ENCODE assay signal across 1 cellular context in the genomic region with DNA sequence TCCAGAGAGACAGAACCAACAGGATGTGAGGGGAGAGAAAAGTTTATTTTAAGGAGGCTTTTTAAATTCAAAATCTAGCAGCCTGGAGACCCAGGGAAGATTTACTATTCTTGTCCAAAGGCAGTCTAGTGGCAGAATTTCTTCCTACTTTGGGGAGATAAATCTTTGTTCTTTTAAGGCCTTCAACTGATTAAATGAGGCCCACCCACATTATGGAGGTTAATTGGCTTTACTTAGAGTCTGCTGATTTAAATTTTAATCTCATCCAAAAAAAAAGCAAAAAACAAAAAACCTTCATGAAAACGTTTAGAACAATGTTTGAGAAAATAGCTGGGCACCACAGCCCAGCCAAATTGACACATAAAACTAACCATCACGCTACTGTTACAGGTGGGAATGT.
TF ChIP-seq lines count a peak whose summit lies in the region.

No MANE protein-coding gene starts in this region.

TF ChIP-seq in K562, 482 proteins besides CTCF, POLR2A, EP300 and RAD21:
- TF ChIP-seq, protein P1, sequence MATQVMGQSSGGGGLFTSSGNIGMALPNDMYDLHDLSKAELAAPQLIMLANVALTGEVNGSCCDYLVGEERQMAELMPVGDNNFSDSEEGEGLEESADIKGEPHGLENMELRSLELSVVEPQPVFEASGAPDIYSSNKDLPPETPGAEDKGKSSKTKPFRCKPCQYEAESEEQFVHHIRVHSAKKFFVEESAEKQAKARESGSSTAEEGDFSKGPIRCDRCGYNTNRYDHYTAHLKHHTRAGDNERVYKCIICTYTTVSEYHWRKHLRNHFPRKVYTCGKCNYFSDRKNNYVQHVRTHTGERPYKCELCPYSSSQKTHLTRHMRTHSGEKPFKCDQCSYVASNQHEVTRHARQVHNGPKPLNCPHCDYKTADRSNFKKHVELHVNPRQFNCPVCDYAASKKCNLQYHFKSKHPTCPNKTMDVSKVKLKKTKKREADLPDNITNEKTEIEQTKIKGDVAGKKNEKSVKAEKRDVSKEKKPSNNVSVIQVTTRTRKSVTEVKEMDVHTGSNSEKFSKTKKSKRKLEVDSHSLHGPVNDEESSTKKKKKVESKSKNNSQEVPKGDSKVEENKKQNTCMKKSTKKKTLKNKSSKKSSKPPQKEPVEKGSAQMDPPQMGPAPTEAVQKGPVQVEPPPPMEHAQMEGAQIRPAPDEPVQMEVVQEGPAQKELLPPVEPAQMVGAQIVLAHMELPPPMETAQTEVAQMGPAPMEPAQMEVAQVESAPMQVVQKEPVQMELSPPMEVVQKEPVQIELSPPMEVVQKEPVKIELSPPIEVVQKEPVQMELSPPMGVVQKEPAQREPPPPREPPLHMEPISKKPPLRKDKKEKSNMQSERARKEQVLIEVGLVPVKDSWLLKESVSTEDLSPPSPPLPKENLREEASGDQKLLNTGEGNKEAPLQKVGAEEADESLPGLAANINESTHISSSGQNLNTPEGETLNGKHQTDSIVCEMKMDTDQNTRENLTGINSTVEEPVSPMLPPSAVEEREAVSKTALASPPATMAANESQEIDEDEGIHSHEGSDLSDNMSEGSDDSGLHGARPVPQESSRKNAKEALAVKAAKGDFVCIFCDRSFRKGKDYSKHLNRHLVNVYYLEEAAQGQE (CRISPR knock-in tag; IDR thresholded peaks at IDR 0.05; ENCODE audit: low read depth) = no peak
- TF ChIP-seq ZNF134 (CRISPR knock-in tag; conservative IDR thresholded peaks at IDR 0.05) (peak; percentile 97), RBM25 (IDR thresholded peaks at IDR 0.05; ENCODE audit: low read depth, low read length, severe bottlenecking) (peak; percentile 86), ZBTB7A (IDR thresholded peaks at IDR 0.05; ENCODE audit: borderline replicate concordance, control insufficient read depth, low read depth, low read length) (no peak), ATF7 (IDR thresholded peaks at IDR 0.05) (no peak), HDGF (IDR thresholded peaks at IDR 0.05) (no peak), BACH1 (tag; IDR thresholded peaks at IDR 0.05) (no peak), ZFP1 (CRISPR knock-in tag; IDR thresholded peaks at IDR 0.05) (no peak), BRD9 (IDR thresholded peaks at IDR 0.05; ENCODE audit: low read depth, partially characterized antibody) (no peak), CCAR2 (IDR thresholded peaks at IDR 0.05; ENCODE audit: low read depth, low read length) (no peak), PHB (CRISPR knock-in tag; IDR thresholded peaks at IDR 0.05) (no peak), ESRRA (IDR thresholded peaks at IDR 0.05; ENCODE audit: borderline replicate concordance, low read depth) (no peak), LEF1 (IDR thresholded peaks at IDR 0.05) (no peak), FOXM1 (IDR thresholded peaks at IDR 0.05; ENCODE audit: low read depth) (0 out of 2 replicates have a peak, but pooled peaks have one; percentile 40), FOXM1 (CRISPR knock-in tag; IDR thresholded peaks at IDR 0.05; ENCODE audit: low read depth) (no peak), ZNF184 (CRISPR knock-in tag; IDR thresholded peaks at IDR 0.05) (no peak)
- TF ChIP-seq, protein P2, sequence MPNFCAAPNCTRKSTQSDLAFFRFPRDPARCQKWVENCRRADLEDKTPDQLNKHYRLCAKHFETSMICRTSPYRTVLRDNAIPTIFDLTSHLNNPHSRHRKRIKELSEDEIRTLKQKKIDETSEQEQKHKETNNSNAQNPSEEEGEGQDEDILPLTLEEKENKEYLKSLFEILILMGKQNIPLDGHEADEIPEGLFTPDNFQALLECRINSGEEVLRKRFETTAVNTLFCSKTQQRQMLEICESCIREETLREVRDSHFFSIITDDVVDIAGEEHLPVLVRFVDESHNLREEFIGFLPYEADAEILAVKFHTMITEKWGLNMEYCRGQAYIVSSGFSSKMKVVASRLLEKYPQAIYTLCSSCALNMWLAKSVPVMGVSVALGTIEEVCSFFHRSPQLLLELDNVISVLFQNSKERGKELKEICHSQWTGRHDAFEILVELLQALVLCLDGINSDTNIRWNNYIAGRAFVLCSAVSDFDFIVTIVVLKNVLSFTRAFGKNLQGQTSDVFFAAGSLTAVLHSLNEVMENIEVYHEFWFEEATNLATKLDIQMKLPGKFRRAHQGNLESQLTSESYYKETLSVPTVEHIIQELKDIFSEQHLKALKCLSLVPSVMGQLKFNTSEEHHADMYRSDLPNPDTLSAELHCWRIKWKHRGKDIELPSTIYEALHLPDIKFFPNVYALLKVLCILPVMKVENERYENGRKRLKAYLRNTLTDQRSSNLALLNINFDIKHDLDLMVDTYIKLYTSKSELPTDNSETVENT (CRISPR knock-in tag; IDR thresholded peaks at IDR 0.05) = no peak
- TF ChIP-seq, protein P3, sequence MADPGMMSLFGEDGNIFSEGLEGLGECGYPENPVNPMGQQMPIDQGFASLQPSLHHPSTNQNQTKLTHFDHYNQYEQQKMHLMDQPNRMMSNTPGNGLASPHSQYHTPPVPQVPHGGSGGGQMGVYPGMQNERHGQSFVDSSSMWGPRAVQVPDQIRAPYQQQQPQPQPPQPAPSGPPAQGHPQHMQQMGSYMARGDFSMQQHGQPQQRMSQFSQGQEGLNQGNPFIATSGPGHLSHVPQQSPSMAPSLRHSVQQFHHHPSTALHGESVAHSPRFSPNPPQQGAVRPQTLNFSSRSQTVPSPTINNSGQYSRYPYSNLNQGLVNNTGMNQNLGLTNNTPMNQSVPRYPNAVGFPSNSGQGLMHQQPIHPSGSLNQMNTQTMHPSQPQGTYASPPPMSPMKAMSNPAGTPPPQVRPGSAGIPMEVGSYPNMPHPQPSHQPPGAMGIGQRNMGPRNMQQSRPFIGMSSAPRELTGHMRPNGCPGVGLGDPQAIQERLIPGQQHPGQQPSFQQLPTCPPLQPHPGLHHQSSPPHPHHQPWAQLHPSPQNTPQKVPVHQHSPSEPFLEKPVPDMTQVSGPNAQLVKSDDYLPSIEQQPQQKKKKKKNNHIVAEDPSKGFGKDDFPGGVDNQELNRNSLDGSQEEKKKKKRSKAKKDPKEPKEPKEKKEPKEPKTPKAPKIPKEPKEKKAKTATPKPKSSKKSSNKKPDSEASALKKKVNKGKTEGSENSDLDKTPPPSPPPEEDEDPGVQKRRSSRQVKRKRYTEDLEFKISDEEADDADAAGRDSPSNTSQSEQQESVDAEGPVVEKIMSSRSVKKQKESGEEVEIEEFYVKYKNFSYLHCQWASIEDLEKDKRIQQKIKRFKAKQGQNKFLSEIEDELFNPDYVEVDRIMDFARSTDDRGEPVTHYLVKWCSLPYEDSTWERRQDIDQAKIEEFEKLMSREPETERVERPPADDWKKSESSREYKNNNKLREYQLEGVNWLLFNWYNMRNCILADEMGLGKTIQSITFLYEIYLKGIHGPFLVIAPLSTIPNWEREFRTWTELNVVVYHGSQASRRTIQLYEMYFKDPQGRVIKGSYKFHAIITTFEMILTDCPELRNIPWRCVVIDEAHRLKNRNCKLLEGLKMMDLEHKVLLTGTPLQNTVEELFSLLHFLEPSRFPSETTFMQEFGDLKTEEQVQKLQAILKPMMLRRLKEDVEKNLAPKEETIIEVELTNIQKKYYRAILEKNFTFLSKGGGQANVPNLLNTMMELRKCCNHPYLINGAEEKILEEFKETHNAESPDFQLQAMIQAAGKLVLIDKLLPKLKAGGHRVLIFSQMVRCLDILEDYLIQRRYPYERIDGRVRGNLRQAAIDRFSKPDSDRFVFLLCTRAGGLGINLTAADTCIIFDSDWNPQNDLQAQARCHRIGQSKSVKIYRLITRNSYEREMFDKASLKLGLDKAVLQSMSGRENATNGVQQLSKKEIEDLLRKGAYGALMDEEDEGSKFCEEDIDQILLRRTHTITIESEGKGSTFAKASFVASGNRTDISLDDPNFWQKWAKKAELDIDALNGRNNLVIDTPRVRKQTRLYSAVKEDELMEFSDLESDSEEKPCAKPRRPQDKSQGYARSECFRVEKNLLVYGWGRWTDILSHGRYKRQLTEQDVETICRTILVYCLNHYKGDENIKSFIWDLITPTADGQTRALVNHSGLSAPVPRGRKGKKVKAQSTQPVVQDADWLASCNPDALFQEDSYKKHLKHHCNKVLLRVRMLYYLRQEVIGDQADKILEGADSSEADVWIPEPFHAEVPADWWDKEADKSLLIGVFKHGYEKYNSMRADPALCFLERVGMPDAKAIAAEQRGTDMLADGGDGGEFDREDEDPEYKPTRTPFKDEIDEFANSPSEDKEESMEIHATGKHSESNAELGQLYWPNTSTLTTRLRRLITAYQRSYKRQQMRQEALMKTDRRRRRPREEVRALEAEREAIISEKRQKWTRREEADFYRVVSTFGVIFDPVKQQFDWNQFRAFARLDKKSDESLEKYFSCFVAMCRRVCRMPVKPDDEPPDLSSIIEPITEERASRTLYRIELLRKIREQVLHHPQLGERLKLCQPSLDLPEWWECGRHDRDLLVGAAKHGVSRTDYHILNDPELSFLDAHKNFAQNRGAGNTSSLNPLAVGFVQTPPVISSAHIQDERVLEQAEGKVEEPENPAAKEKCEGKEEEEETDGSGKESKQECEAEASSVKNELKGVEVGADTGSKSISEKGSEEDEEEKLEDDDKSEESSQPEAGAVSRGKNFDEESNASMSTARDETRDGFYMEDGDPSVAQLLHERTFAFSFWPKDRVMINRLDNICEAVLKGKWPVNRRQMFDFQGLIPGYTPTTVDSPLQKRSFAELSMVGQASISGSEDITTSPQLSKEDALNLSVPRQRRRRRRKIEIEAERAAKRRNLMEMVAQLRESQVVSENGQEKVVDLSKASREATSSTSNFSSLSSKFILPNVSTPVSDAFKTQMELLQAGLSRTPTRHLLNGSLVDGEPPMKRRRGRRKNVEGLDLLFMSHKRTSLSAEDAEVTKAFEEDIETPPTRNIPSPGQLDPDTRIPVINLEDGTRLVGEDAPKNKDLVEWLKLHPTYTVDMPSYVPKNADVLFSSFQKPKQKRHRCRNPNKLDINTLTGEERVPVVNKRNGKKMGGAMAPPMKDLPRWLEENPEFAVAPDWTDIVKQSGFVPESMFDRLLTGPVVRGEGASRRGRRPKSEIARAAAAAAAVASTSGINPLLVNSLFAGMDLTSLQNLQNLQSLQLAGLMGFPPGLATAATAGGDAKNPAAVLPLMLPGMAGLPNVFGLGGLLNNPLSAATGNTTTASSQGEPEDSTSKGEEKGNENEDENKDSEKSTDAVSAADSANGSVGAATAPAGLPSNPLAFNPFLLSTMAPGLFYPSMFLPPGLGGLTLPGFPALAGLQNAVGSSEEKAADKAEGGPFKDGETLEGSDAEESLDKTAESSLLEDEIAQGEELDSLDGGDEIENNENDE (IDR thresholded peaks at IDR 0.05; ENCODE audit: low read depth, low read length) = no peak
- TF ChIP-seq, protein P4, sequence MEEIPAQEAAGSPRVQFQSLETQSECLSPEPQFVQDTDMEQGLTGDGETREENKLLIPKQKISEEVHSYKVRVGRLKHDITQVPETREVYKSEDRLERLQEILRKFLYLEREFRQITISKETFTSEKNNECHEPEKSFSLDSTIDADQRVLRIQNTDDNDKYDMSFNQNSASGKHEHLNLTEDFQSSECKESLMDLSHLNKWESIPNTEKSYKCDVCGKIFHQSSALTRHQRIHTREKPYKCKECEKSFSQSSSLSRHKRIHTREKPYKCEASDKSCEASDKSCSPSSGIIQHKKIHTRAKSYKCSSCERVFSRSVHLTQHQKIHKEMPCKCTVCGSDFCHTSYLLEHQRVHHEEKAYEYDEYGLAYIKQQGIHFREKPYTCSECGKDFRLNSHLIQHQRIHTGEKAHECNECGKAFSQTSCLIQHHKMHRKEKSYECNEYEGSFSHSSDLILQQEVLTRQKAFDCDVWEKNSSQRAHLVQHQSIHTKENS (CRISPR knock-in tag; IDR thresholded peaks at IDR 0.05) = no peak
